Comparison of ENCODE assay signal across 19 cellular contexts in the genomic region with DNA sequence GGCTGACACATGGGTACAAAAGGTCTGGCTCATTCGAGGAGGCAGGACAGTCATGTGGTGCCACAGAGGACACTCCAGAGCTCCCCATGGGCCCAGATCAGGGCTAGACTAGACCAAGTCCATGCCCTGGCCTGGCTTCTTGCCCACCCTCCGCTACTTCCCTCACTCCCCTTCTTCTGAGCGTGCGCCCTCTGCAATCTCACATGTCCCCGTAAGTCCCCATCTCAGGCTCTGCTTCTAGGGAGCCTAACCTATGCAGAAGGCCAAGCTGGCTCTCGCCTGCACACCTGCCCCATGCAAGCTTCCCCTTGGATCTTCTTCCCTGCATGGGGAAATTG.
"Had no signal": no experiment of that assay in that cellular context is flagged by ENCODE, and none has a peak within 500 bp of the region (broad histone marks: within the 10 kb centered on the region; RNA-seq: fewer than 3 reads in every experiment).

No MANE protein-coding gene starts in this region.

- H3K4me1 Mint-ChIP-seq: activated CD4-positive, alpha-beta T cell treated with anti-CD3 and anti-CD28 coated beads for 36 hours; natural killer cell; stimulated activated memory B cell treated with anti-CD40 and anti-IgM and Interleukin-4, amounts not matched to agents 10 μg/mL and 1 μg/mL and 100 μg/mL, for 72 hours had no signal

- H3K9ac ChIP-seq: parathyroid adenoma had no signal

- ATAC-seq: activated CD4-positive, alpha-beta T cell treated with anti-CD3 and anti-CD28 coated beads for 36 hours; body of pancreas; heart right ventricle; natural killer cell; stimulated activated memory B cell treated with anti-CD40 and anti-IgM and Interleukin-4, amounts not matched to agents 10 μg/mL and 1 μg/mL and 100 μg/mL, for 72 hours; WTC11 had no signal

- H3K9me3 Mint-ChIP-seq: activated T-cell treated with anti-CD3 and anti-CD28 coated beads, Interleukin-2, amount 50 U/mL, for 24 hours; natural killer cell; T-helper 2 cell treated with Interferon-gamma antibody and Interleukin-4, amounts not matched to agents 5 μg/mL and 100 μg/mL, for 36 hours had no signal

- H3K36me3 Mint-ChIP-seq: natural killer cell; stimulated activated memory B cell treated with anti-CD40 and anti-IgM and Interleukin-4, amounts not matched to agents 10 μg/mL and 1 μg/mL and 100 μg/mL, for 72 hours had no signal

- H3K27ac Mint-ChIP-seq: activated CD4-positive, alpha-beta T cell treated with anti-CD3 and anti-CD28 coated beads for 36 hours; activated naive CD4-positive, alpha-beta T cell treated with anti-CD3 and anti-CD28 coated beads for 36 hours; activated T-cell treated with anti-CD3 and anti-CD28 coated beads, Interleukin-2, amount 50 U/mL, for 24 hours; natural killer cell; stimulated activated memory B cell treated with anti-CD40 and anti-IgM and Interleukin-4, amounts not matched to agents 10 μg/mL and 1 μg/mL and 100 μg/mL, for 72 hours; T-helper 2 cell treated with Interferon-gamma antibody and Interleukin-4, amounts not matched to agents 5 μg/mL and 100 μg/mL, for 36 hours; WTC11 had no signal

- H3K79me2 ChIP-seq: parathyroid adenoma had no signal

- DNase-seq: activated CD4-positive, alpha-beta T cell treated with anti-CD3 and anti-CD28 coated beads for 36 hours; activated CD4-positive, alpha-beta T cell treated with anti-CD3 and anti-CD28 coated beads, Interleukin-2, amount 50 U/mL, for 48 hours; activated naive CD4-positive, alpha-beta T cell treated with anti-CD3 and anti-CD28 coated beads for 36 hours; activated T-cell treated with anti-CD3 and anti-CD28 coated beads, Interleukin-2, amount 50 U/mL, for 24 hours; body of pancreas; central memory CD4-positive, alpha-beta T cell; esophagus squamous epithelium; heart right ventricle; mesenchymal stem cell; natural killer cell; sigmoid colon; stimulated activated CD4-positive, alpha-beta T cell treated with anti-CD3 and anti-CD28 coated beads, Interleukin-4, amount 100 ng/mL, for 4 hours; testis; upper lobe of left lung had no signal

- H3K27me3 ChIP-seq: neutrophil, testis, upper lobe of left lung had no signal

- H3K9me3 ChIP-seq: body of pancreas, esophagus squamous epithelium, neutrophil, sigmoid colon, testis, upper lobe of left lung had no signal

- H3K27ac ChIP-seq: body of pancreas, esophagus squamous epithelium, heart right ventricle, neutrophil, parathyroid adenoma, sigmoid colon, testis, upper lobe of left lung had no signal

- H3K4me3 ChIP-seq: body of pancreas, esophagus squamous epithelium, heart right ventricle, sigmoid colon, testis, upper lobe of left lung had no signal

- H2AFZ ChIP-seq: parathyroid adenoma had no signal

- H3K36me3 ChIP-seq: esophagus squamous epithelium, heart right ventricle, neutrophil, sigmoid colon, upper lobe of left lung had no signal

- H3K4me1 ChIP-seq: body of pancreas, esophagus squamous epithelium, heart right ventricle, parathyroid adenoma, sigmoid colon, testis, upper lobe of left lung had no signal

- H3K4me3 Mint-ChIP-seq: activated CD4-positive, alpha-beta T cell treated with anti-CD3 and anti-CD28 coated beads for 36 hours; activated naive CD4-positive, alpha-beta T cell treated with anti-CD3 and anti-CD28 coated beads for 36 hours; activated T-cell treated with anti-CD3 and anti-CD28 coated beads, Interleukin-2, amount 50 U/mL, for 24 hours; natural killer cell; stimulated activated memory B cell treated with anti-CD40 and anti-IgM and Interleukin-4, amounts not matched to agents 10 μg/mL and 1 μg/mL and 100 μg/mL, for 72 hours; T-helper 2 cell treated with Interferon-gamma antibody and Interleukin-4, amounts not matched to agents 5 μg/mL and 100 μg/mL, for 36 hours; WTC11 had no signal
